ENCODE assay signal across 24 cellular contexts in the genomic region with DNA sequence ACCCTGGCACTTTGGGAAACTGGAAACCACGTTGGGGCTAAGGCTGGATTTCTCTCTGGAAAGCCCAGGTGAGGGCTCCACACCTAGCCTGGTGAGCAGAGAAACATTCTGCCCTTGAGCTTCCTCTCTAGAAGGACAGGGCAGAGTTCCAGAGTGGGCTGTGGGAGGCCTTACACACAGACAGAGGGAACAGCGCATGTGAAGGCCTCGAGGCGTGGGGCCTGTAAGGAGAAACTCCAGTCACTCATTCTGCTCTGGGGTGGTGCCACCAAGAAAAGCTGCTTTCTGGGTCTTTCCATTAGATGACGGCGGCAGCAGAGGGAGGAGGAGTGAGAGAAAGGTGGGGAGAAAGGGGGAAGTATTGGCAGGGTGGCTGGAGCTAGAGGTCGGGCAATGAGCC.
DNase-seq lines count a peak whose midpoint lies in the region; ATAC-seq and TF ChIP-seq lines count a peak whose summit lies in the region.
"Had no signal": no experiment of that assay in that cellular context is flagged by ENCODE, and none has a peak within 500 bp of the region (broad histone marks: within the 10 kb centered on the region; RNA-seq: fewer than 3 reads in every experiment).

No MANE protein-coding gene starts in this region.

- no peaks in the 10 kb centered on the region for H3K9me3 Mint-ChIP-seq in neural progenitor cell
- H3K9me3 Mint-ChIP-seq: CD14-positive monocyte; CD4-positive, alpha-beta T cell; CD8-positive, alpha-beta memory T cell had no signal

- no peak overlapping the region for H3K9ac ChIP-seq in neural progenitor cell
- H3K9ac ChIP-seq: BLaER1 treated with 17β-estradiol and CSF1 and Interleukin-3, amounts not matched to agents 10 nM and 100 nM had no signal

- H3K27ac Mint-ChIP-seq in neural progenitor cell: peak overlapping the region; percentile 34
- H3K27ac Mint-ChIP-seq: CD14-positive monocyte; CD4-positive, alpha-beta T cell; CD8-positive, alpha-beta memory T cell had no signal

- H3K4me3 Mint-ChIP-seq in neural progenitor cell: no peak overlapping the region
- H3K4me3 Mint-ChIP-seq: CD14-positive monocyte; CD4-positive, alpha-beta T cell had no signal

- H3K27me3 Mint-ChIP-seq in neural progenitor cell (ENCODE audit: insufficient read depth, low read depth): peaks cover 16% of the 10 kb centered on the region

- H3K79me2 ChIP-seq in neural progenitor cell (ENCODE audit: low read depth): no peaks in the 10 kb centered on the region

- DNase-seq in Peyer's patch (peak in 2 of 3 donors; percentile 18 to 30), coronary artery (ENCODE audit: low spot score) (peak; percentile 59), neural progenitor cell (ENCODE audit: low spot score) (no peak), sciatic nerve (ENCODE audit: low spot score) (peak; percentile 25), NCI-H2171 treated with DMSO at 0.1 percent for 48 hours (lab: John Stamatoyannopoulos, UW) (no peak), aorta (no peak), cerebellum (ENCODE audit: low spot score) (no peak)
- DNase-seq: 8988T; ACHN; AML-193; BE2C; Calu3; CD4-positive, alpha-beta T cell; CD8-positive, alpha-beta memory T cell; DMS53; DMS79 treated with DMSO at 0.1 percent for 48 hours; GF-D8; GOT3; H7; HCEC 1CT had no signal

- no peaks in the 10 kb centered on the region for H4K20me1 ChIP-seq in neural progenitor cell (ENCODE audit: low read depth)
- H4K20me1 ChIP-seq: BLaER1 treated with 17β-estradiol and CSF1 and Interleukin-3, amounts not matched to agents 10 nM and 100 nM had no signal

- intact Hi-C loops in sciatic nerve (cut with DNase I) (no loop called here), aorta (cut with DNase I) (no loop called here)

- 79 to 82% methylated on average over 7 of the region's 7 CpGs for WGBS in aorta, 2 donors

- no peaks in the 10 kb centered on the region for H3K4me1 ChIP-seq in Peyer's patch
- no peaks in the 10 kb centered on the region for H3K4me1 ChIP-seq in neural progenitor cell
- H3K4me1 ChIP-seq in aorta (ENCODE audit: control insufficient read depth in 1 of 2, insufficient read depth in 2 of 2, low read length in 2 of 2): no peaks in the 10 kb centered on the region
- H3K4me1 ChIP-seq: A549, BE2C had no signal

- no peaks in the 10 kb centered on the region for H3F3A ChIP-seq in neural progenitor cell (ENCODE audit: low read depth)

- H3K4me3 ChIP-seq in Peyer's patch: no peak overlapping the region
- H3K4me3 ChIP-seq in coronary artery: no peak overlapping the region
- no peak overlapping the region for H3K4me3 ChIP-seq in neural progenitor cell
- H3K4me3 ChIP-seq in aorta (ENCODE audit: low read length in 2 of 2): no peak overlapping the region
- H3K4me3 ChIP-seq: A549; BLaER1 treated with 17β-estradiol and CSF1 and Interleukin-3, amounts not matched to agents 10 nM and 100 nM had no signal

- H3K9me3 ChIP-seq in Peyer's patch (no peaks in the 10 kb centered on the region), neural progenitor cell (ENCODE audit: low read depth) (no peaks in the 10 kb centered on the region), aorta (ENCODE audit: control insufficient read depth, low read length) (no peaks in the 10 kb centered on the region)
- H3K9me3 ChIP-seq: A549; BE2C; BLaER1 treated with 17β-estradiol and CSF1 and Interleukin-3, amounts not matched to agents 10 nM and 100 nM had no signal

- TF ChIP-seq CTCF in Peyer's patch (IDR thresholded peaks at IDR 0.05) (no peak), coronary artery (IDR thresholded peaks at IDR 0.05) (no peak), neural progenitor cell (IDR thresholded peaks at IDR 0.05) (no peak)

- no peaks in the 10 kb centered on the region for H3K27me3 ChIP-seq in Peyer's patch
- H3K27me3 ChIP-seq in neural progenitor cell: peaks cover 8% of the 10 kb centered on the region
- no peaks in the 10 kb centered on the region for H3K27me3 ChIP-seq in aorta (ENCODE audit: control insufficient read depth in 1 of 2, insufficient read depth in 2 of 2, low read length in 1 of 2)
- H3K27me3 ChIP-seq: BE2C; BLaER1 treated with 17β-estradiol and CSF1 and Interleukin-3, amounts not matched to agents 10 nM and 100 nM had no signal

- no peaks in the 10 kb centered on the region for H3K36me3 Mint-ChIP-seq in neural progenitor cell
- H3K36me3 Mint-ChIP-seq: CD14-positive monocyte; CD8-positive, alpha-beta memory T cell had no signal

- H3K27ac ChIP-seq in Peyer's patch (no peak overlapping the region), coronary artery (no peak overlapping the region), neural progenitor cell (no peak overlapping the region), aorta (ENCODE audit: low read depth in 1 of 2, low read length in 2 of 2) (no peak overlapping the region)
- H3K27ac ChIP-seq: A549; BLaER1 treated with 17β-estradiol and CSF1 and Interleukin-3, amounts not matched to agents 10 nM and 100 nM had no signal

- H3K4me2 ChIP-seq in neural progenitor cell: no peak overlapping the region
- H3K4me2 ChIP-seq: A549; BLaER1 treated with 17β-estradiol and CSF1 and Interleukin-3, amounts not matched to agents 10 nM and 100 nM had no signal

- no peak for TF ChIP-seq POLR2A in Peyer's patch (IDR thresholded peaks at IDR 0.05)

- peaks cover 25% of the 10 kb centered on the region for H3K4me1 Mint-ChIP-seq in neural progenitor cell
- H3K4me1 Mint-ChIP-seq: CD14-positive monocyte; CD8-positive, alpha-beta memory T cell had no signal

- no peaks in the 10 kb centered on the region for H3K36me3 ChIP-seq in Peyer's patch
- H3K36me3 ChIP-seq in neural progenitor cell: no peaks in the 10 kb centered on the region
- H3K36me3 ChIP-seq in aorta (ENCODE audit: control insufficient read depth in 1 of 2, insufficient read depth in 2 of 2, low read length in 1 of 2): no peaks in the 10 kb centered on the region
- H3K36me3 ChIP-seq: BE2C; BLaER1 treated with 17β-estradiol and CSF1 and Interleukin-3, amounts not matched to agents 10 nM and 100 nM had no signal

- H2AFZ ChIP-seq in neural progenitor cell (replicated peaks): no peak overlapping the region

- ATAC-seq in sciatic nerve (no peak), GM21737 (IDR thresholded peaks at IDR 0.05; ENCODE audit: unreplicated experiment) (no peak), aorta (ENCODE audit: low FRiP score) (no peak)
- ATAC-seq: A549 had no signal

Comparison
In these comparisons a context has a peak if more than half of its experiments do, and no peak if none do; other contexts are left out.
1. DNase-seq: peak in Peyer's patch (2 of 3), coronary artery (single experiment) and sciatic nerve (single experiment); none in neural progenitor cell (single experiment), NCI-H2171 treated with DMSO at 0.1 percent for 48 hours (single experiment), aorta (0 of 2) and cerebellum (single experiment).